8 cellular contexts compared by ENCODE assay signal in genomic region chr4:20700007-20700761, GRCh38. TPM values are rescaled to one million over a fixed set of nuclear protein-coding genes. Genes with fewer than 3 reads are reported as not detected.
DNase-seq lines count a peak whose midpoint lies in the region; ATAC-seq and TF ChIP-seq lines count a peak whose summit lies in the region.

PACRGL (plus strand) TSS chr4:20700458; CDS start chr4:20704482, 4,024 bp downstream.

- peak within 1 kb of the TSS; percentile 83 for H3K27ac Mint-ChIP-seq in activated CD4-positive, alpha-beta T cell treated with anti-CD3 and anti-CD28 coated beads for 36 hours

- peak within 1 kb of the TSS; percentile 89 for H3K4me3 Mint-ChIP-seq in activated CD4-positive, alpha-beta T cell treated with anti-CD3 and anti-CD28 coated beads for 36 hours

- TF ChIP-seq CTCF in choroid plexus epithelial cell (conservative IDR thresholded peaks at IDR 0.05; ENCODE audit: low read depth, low read length) (no peak), kidney epithelial cell (IDR thresholded peaks at IDR 0.05; ENCODE audit: insufficient read depth, low read length, poor library complexity, severe bottlenecking) (no peak)

- H3K9me3 Mint-ChIP-seq in activated CD4-positive, alpha-beta T cell treated with anti-CD3 and anti-CD28 coated beads for 36 hours (ENCODE audit: low read depth): no peaks in the 10 kb centered on the region

- POLR2A ChIA-PET in activated CD4-positive, alpha-beta T cell treated with anti-CD3 and anti-CD28 coated beads for 36 hours (lab: Charles Lee): no interaction called here

- no peaks in the 10 kb centered on the region for H3K36me3 ChIP-seq in kidney epithelial cell (ENCODE audit: control insufficient read depth, insufficient read depth, low read length)

- intact Hi-C loops in activated CD4-positive, alpha-beta T cell treated with anti-CD3 and anti-CD28 coated beads for 36 hours (cut with DNase I, micrococcal nuclease): no loop called here

- peaks cover 34% of the 10 kb centered on the region for H3K4me1 Mint-ChIP-seq in activated CD4-positive, alpha-beta T cell treated with anti-CD3 and anti-CD28 coated beads for 36 hours

- H3K36me3 Mint-ChIP-seq in activated CD4-positive, alpha-beta T cell treated with anti-CD3 and anti-CD28 coated beads for 36 hours (ENCODE audit: low read depth): peaks cover 11% of the 10 kb centered on the region

- peak; percentile 99 for ATAC-seq in HG03442 (IDR thresholded peaks at IDR 0.05; ENCODE audit: unreplicated experiment)
- ATAC-seq in activated CD4-positive, alpha-beta T cell treated with anti-CD3 and anti-CD28 coated beads for 36 hours: peak; percentile 100

- no peaks in the 10 kb centered on the region for H3K27me3 Mint-ChIP-seq in activated CD4-positive, alpha-beta T cell treated with anti-CD3 and anti-CD28 coated beads for 36 hours

- H3K4me3 ChIP-seq in choroid plexus epithelial cell (ENCODE audit: low read depth, low read length): peak within 1 kb of the TSS; percentile 70
- H3K4me3 ChIP-seq in kidney epithelial cell (ENCODE audit: low read depth, low read length): peak within 1 kb of the TSS; percentile 69

- no peaks in the 10 kb centered on the region for H3K27me3 ChIP-seq in kidney epithelial cell (ENCODE audit: control insufficient read depth, insufficient read depth, low read length)

- CTCF ChIA-PET in activated CD4-positive, alpha-beta T cell treated with anti-CD3 and anti-CD28 coated beads for 36 hours (lab: Charles Lee): interaction anchor here (0.6 to 2.9 kb wide), 2 partner anchors 15 to 530 kb away, joined by 3 to 17 read pairs; no protein-coding TSS in a partner anchor

- DNase-seq in Ammon's horn (ENCODE audit: low spot score) (peak; percentile 97), GM19238 (ENCODE audit: insufficient read length, low spot score) (peak; percentile 68), NCI-H524 (lab: John Stamatoyannopoulos, UW) (peak; percentile 91 to 97), choroid plexus epithelial cell (ENCODE audit: low read depth) (peak; percentile 94), kidney epithelial cell (ENCODE audit: low read depth) (peak; percentile 63)
- peak; percentile 96 for DNase-seq in activated CD4-positive, alpha-beta T cell treated with anti-CD3 and anti-CD28 coated beads for 36 hours
- peak; percentile 88 to 90 for DNase-seq in stimulated activated CD4-positive, alpha-beta T cell treated with anti-CD3 and anti-CD28 coated beads, Interleukin-15, amount 100 ng/mL, for 48 hours (ENCODE audit: low read depth in 2 of 2)

RNA-seq across cellular contexts. Expression of gene PACRGL, which starts in this region (rescaled TPM):
- total RNA-seq in activated CD4-positive, alpha-beta T cell treated with anti-CD3 and anti-CD28 coated beads for 36 hours: 10 to 100 TPM; 10.8 to 11.0 TPM
- total RNA-seq in kidney epithelial cell: 23.0 TPM in 2 replicates

Comparison
In these comparisons a context has a peak if more than half of its experiments do, and no peak if none do; other contexts are left out.
1. Peak in every context shown above with its lines: DNase-seq, ATAC-seq and H3K4me3 ChIP-seq.